1 cellular context compared by ENCODE assay signal in the genomic region with DNA sequence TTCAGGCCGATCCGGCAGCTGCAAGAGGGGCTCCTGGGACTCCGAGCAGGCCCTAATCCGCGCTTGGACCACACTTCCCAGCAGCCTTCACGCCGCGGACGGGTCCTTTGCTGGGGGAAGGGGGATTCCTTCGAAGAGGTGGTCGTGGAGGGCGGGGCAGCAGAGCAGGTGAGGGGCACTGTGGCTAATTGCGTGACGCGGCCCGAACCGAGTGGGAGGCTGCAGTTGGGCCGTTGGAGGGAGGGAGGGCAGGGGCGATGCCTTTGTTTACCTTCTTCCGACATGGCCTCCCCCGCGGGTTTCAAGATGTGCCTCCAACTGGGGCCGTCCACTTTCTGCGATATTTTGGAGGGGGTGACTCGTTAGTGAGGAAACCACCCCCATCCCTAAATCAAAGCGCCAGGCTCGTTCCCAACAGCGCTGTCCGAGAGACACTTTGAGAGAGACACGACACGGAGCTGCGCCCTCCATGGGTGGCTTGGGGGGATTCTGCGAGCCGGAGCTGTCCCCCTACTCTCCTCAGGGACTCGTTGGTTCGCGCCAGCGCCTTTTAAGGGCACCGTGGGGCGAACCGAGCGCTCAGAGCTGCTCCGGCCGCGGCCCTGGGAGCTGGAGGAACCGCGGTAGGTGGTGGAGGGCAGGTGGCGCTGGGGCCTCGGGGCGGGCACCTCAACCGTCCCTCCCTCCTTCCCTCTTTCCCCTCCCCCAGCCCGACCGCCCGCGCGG.
A peak's percentile ranks its signal among the peaks of the same experiment; 100 is the strongest.
TF ChIP-seq lines count a peak whose summit lies in the region.

A gene (plus strand): TSS at position 582 of the 726 bp plus-strand sequence. CDS start 3,070 bp downstream, outside the sequence.

TF ChIP-seq in HepG2, 621 proteins besides CTCF, POLR2A, EP300 and RAD21 (continued from another document and continues in another):
- TF ChIP-seq, protein P1, sequence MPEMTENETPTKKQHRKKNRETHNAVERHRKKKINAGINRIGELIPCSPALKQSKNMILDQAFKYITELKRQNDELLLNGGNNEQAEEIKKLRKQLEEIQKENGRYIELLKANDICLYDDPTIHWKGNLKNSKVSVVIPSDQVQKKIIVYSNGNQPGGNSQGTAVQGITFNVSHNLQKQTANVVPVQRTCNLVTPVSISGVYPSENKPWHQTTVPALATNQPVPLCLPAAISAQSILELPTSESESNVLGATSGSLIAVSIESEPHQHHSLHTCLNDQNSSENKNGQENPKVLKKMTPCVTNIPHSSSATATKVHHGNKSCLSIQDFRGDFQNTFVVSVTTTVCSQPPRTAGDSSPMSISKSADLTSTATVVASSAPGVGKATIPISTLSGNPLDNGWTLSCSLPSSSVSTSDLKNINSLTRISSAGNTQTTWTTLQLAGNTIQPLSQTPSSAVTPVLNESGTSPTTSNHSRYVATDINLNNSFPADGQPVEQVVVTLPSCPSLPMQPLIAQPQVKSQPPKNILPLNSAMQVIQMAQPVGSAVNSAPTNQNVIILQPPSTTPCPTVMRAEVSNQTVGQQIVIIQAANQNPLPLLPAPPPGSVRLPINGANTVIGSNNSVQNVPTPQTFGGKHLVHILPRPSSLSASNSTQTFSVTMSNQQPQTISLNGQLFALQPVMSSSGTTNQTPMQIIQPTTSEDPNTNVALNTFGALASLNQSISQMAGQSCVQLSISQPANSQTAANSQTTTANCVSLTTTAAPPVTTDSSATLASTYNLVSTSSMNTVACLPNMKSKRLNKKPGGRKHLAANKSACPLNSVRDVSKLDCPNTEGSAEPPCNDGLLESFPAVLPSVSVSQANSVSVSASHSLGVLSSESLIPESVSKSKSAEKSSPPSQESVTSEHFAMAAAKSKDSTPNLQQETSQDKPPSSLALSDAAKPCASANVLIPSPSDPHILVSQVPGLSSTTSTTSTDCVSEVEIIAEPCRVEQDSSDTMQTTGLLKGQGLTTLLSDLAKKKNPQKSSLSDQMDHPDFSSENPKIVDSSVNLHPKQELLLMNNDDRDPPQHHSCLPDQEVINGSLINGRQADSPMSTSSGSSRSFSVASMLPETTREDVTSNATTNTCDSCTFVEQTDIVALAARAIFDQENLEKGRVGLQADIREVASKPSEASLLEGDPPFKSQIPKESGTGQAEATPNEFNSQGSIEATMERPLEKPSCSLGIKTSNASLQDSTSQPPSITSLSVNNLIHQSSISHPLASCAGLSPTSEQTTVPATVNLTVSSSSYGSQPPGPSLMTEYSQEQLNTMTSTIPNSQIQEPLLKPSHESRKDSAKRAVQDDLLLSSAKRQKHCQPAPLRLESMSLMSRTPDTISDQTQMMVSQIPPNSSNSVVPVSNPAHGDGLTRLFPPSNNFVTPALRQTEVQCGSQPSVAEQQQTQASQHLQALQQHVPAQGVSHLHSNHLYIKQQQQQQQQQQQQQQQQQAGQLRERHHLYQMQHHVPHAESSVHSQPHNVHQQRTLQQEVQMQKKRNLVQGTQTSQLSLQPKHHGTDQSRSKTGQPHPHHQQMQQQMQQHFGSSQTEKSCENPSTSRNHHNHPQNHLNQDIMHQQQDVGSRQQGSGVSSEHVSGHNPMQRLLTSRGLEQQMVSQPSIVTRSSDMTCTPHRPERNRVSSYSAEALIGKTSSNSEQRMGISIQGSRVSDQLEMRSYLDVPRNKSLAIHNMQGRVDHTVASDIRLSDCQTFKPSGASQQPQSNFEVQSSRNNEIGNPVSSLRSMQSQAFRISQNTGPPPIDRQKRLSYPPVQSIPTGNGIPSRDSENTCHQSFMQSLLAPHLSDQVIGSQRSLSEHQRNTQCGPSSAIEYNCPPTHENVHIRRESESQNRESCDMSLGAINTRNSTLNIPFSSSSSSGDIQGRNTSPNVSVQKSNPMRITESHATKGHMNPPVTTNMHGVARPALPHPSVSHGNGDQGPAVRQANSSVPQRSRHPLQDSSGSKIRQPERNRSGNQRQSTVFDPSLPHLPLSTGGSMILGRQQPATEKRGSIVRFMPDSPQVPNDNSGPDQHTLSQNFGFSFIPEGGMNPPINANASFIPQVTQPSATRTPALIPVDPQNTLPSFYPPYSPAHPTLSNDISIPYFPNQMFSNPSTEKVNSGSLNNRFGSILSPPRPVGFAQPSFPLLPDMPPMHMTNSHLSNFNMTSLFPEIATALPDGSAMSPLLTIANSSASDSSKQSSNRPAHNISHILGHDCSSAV (CRISPR knock-in tag; IDR thresholded peaks at IDR 0.05; ENCODE audit: borderline replicate concordance), result no peak
- TF ChIP-seq, protein P2, sequence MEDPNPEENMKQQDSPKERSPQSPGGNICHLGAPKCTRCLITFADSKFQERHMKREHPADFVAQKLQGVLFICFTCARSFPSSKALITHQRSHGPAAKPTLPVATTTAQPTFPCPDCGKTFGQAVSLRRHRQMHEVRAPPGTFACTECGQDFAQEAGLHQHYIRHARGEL (CRISPR knock-in tag; IDR thresholded peaks at IDR 0.05), result peak; percentile 16; the same call in 1 of the 2 replicates
- TF ChIP-seq, protein P3, sequence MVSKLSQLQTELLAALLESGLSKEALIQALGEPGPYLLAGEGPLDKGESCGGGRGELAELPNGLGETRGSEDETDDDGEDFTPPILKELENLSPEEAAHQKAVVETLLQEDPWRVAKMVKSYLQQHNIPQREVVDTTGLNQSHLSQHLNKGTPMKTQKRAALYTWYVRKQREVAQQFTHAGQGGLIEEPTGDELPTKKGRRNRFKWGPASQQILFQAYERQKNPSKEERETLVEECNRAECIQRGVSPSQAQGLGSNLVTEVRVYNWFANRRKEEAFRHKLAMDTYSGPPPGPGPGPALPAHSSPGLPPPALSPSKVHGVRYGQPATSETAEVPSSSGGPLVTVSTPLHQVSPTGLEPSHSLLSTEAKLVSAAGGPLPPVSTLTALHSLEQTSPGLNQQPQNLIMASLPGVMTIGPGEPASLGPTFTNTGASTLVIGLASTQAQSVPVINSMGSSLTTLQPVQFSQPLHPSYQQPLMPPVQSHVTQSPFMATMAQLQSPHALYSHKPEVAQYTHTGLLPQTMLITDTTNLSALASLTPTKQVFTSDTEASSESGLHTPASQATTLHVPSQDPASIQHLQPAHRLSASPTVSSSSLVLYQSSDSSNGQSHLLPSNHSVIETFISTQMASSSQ (IDR thresholded peaks at IDR 0.05; ENCODE audit: low read depth), result no peak; the same call in 1 of the 2 replicates
- TF ChIP-seq, protein P3 (CRISPR knock-in tag; IDR thresholded peaks at IDR 0.05; ENCODE audit: borderline replicate concordance), result peak; percentile 82
- TF ChIP-seq RELA (CRISPR knock-in tag; IDR thresholded peaks at IDR 0.05) (no peak), ZNF468 (CRISPR knock-in tag; IDR thresholded peaks at IDR 0.05) (peak; percentile 19; the same call in 1 of the 2 replicates), SETDB1 (CRISPR knock-in tag; IDR thresholded peaks at IDR 0.05; ENCODE audit: borderline replicate concordance) (no peak), ZFP36L2 (CRISPR knock-in tag; IDR thresholded peaks at IDR 0.05) (0 out of 2 replicates have a peak, but pooled peaks have one; percentile 58), CBX1 (IDR thresholded peaks at IDR 0.05; ENCODE audit: low read depth) (peak; percentile 95), ATAD3A (CRISPR knock-in tag; IDR thresholded peaks at IDR 0.05) (no peak), BCL6 (CRISPR knock-in tag; IDR thresholded peaks at IDR 0.05) (peak; percentile 58; the same call in 1 of the 2 replicates), BORCS8-MEF2B (CRISPR knock-in tag; IDR thresholded peaks at IDR 0.05) (peak; percentile 90), HOXA3 (CRISPR knock-in tag; IDR thresholded peaks at IDR 0.05) (peak; percentile 71), KDM5B (CRISPR knock-in tag; IDR thresholded peaks at IDR 0.05; ENCODE audit: borderline replicate concordance) (peak; percentile 89), ZFYVE20 (CRISPR knock-in tag; IDR thresholded peaks at IDR 0.05; ENCODE audit: borderline replicate concordance, low read depth) (0 out of 2 replicates have a peak, but pooled peaks have one; percentile 27), EED (CRISPR knock-in tag; IDR thresholded peaks at IDR 0.05) (peak; percentile 74; the same call in 1 of the 2 replicates), ZNF431 (CRISPR knock-in tag; IDR thresholded peaks at IDR 0.05; ENCODE audit: borderline replicate concordance, low read depth) (peak; percentile 70; the same call in 1 of the 2 replicates), NR2F6 (IDR thresholded peaks at IDR 0.05) (no peak), NR2F6 (CRISPR knock-in tag; IDR thresholded peaks at IDR 0.05) (0 out of 2 replicates have a peak, but pooled peaks have one; percentile 6), HNF4A (CRISPR knock-in tag; IDR thresholded peaks at IDR 0.05) (no peak; the same call in 1 of the 2 replicates), TBX2 (CRISPR knock-in tag; IDR thresholded peaks at IDR 0.05; ENCODE audit: borderline replicate concordance) (peak; percentile 75; the same call in 1 of the 2 replicates)
- TF ChIP-seq, protein P4, sequence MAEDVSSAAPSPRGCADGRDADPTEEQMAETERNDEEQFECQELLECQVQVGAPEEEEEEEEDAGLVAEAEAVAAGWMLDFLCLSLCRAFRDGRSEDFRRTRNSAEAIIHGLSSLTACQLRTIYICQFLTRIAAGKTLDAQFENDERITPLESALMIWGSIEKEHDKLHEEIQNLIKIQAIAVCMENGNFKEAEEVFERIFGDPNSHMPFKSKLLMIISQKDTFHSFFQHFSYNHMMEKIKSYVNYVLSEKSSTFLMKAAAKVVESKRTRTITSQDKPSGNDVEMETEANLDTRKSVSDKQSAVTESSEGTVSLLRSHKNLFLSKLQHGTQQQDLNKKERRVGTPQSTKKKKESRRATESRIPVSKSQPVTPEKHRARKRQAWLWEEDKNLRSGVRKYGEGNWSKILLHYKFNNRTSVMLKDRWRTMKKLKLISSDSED (CRISPR knock-in tag; IDR thresholded peaks at IDR 0.05), result no peak
- TF ChIP-seq, protein P5, sequence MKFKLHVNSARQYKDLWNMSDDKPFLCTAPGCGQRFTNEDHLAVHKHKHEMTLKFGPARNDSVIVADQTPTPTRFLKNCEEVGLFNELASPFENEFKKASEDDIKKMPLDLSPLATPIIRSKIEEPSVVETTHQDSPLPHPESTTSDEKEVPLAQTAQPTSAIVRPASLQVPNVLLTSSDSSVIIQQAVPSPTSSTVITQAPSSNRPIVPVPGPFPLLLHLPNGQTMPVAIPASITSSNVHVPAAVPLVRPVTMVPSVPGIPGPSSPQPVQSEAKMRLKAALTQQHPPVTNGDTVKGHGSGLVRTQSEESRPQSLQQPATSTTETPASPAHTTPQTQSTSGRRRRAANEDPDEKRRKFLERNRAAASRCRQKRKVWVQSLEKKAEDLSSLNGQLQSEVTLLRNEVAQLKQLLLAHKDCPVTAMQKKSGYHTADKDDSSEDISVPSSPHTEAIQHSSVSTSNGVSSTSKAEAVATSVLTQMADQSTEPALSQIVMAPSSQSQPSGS (CRISPR knock-in tag; IDR thresholded peaks at IDR 0.05), result peak; percentile 67
- TF ChIP-seq, protein P6, sequence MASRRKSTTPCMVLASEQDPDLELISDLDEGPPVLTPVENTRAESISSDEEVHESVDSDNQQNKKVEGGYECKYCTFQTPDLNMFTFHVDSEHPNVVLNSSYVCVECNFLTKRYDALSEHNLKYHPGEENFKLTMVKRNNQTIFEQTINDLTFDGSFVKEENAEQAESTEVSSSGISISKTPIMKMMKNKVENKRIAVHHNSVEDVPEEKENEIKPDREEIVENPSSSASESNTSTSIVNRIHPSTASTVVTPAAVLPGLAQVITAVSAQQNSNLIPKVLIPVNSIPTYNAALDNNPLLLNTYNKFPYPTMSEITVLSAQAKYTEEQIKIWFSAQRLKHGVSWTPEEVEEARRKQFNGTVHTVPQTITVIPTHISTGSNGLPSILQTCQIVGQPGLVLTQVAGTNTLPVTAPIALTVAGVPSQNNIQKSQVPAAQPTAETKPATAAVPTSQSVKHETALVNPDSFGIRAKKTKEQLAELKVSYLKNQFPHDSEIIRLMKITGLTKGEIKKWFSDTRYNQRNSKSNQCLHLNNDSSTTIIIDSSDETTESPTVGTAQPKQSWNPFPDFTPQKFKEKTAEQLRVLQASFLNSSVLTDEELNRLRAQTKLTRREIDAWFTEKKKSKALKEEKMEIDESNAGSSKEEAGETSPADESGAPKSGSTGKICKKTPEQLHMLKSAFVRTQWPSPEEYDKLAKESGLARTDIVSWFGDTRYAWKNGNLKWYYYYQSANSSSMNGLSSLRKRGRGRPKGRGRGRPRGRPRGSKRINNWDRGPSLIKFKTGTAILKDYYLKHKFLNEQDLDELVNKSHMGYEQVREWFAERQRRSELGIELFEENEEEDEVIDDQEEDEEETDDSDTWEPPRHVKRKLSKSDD (CRISPR knock-in tag; IDR thresholded peaks at IDR 0.05; ENCODE audit: low read depth), result peak; percentile 71; the same call in 1 of the 2 replicates
- TF ChIP-seq, protein P7, sequence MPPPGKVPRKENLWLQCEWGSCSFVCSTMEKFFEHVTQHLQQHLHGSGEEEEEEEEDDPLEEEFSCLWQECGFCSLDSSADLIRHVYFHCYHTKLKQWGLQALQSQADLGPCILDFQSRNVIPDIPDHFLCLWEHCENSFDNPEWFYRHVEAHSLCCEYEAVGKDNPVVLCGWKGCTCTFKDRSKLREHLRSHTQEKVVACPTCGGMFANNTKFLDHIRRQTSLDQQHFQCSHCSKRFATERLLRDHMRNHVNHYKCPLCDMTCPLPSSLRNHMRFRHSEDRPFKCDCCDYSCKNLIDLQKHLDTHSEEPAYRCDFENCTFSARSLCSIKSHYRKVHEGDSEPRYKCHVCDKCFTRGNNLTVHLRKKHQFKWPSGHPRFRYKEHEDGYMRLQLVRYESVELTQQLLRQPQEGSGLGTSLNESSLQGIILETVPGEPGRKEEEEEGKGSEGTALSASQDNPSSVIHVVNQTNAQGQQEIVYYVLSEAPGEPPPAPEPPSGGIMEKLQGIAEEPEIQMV (CRISPR knock-in tag; IDR thresholded peaks at IDR 0.05; ENCODE audit: low read depth), result 0 out of 2 replicates have a peak, but pooled peaks have one; percentile 8
